18 cellular contexts compared by ENCODE assay signal in the genomic region with DNA sequence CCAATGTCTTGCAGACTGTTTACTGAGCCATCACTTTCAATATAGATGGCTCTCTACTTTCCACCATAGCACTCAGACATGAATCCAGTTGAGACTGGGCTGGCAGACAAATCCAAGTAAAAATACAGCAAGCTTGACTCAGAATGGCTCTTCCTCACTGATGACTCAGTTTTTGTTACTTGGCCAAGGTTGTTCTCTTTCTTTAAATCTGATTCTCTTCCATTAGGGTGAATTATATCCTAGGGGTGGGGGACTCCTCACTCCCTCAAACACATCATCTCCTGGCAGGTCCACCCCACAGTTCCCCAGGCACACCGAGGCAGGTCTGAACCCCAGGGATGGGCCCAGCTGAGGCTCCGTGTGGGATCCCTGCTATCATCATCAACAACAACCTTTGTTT.
DNase-seq lines count a peak whose midpoint lies in the region; ATAC-seq, FAIRE-seq and TF ChIP-seq lines count a peak whose summit lies in the region.
"Had no signal": no experiment of that assay in that cellular context is flagged by ENCODE, and none has a peak within 500 bp of the region (broad histone marks: within the 10 kb centered on the region; RNA-seq: fewer than 3 reads in every experiment).

No MANE protein-coding gene starts in this region.

- intact Hi-C loops in left lung (cut with DNase I) = no loop called here

- H3K9me3 ChIP-seq in left lung = no peaks in the 10 kb centered on the region
- H3K9me3 ChIP-seq: gastrocnemius medialis, suprapubic skin had no signal

- H3K27me3 ChIP-seq in bronchial epithelial cell (ENCODE audit: control insufficient read depth, insufficient read depth, low read length) (no peaks in the 10 kb centered on the region), left lung (no peaks in the 10 kb centered on the region)
- H3K27me3 ChIP-seq: gastrocnemius medialis, suprapubic skin had no signal

- H3K36me3 ChIP-seq in bronchial epithelial cell (ENCODE audit: control insufficient read depth, insufficient read depth, low read length) (no peaks in the 10 kb centered on the region), left lung (no peaks in the 10 kb centered on the region)
- H3K36me3 ChIP-seq: gastrocnemius medialis, suprapubic skin had no signal

- no peak overlapping the region for H3K4me3 ChIP-seq in bronchial epithelial cell (ENCODE audit: low read depth, low read length)
- no peak overlapping the region for H3K4me3 ChIP-seq in left lung
- no peak overlapping the region for H3K4me3 ChIP-seq in coronary artery
- H3K4me3 ChIP-seq: gastrocnemius medialis, PC-9, suprapubic skin had no signal

- peak; percentile 44 for DNase-seq in A172 (ENCODE audit: low spot score)
- DNase-seq in LHCN-M2 (ENCODE audit: low read depth) = peak; percentile 87
- DNase-seq in bronchial epithelial cell (ENCODE audit: low read depth) = peak; percentile 44
- no peak for DNase-seq in left lung
- no peak for DNase-seq in coronary artery (ENCODE audit: low spot score)
- no peak for DNase-seq in retina
- no peak for DNase-seq in NCI-H1092 (lab: John Stamatoyannopoulos, UW)
- DNase-seq in HuH-7.5 (ENCODE audit: low spot score) = no peak
- DNase-seq: activated CD4-positive, alpha-beta T cell treated with anti-CD3 and anti-CD28 coated beads, Interleukin-2, amount 50 U/mL, for 48 hours; activated effector memory CD4-positive, alpha-beta T cell treated with Interleukin-2 at 50 U/mL for 16 hours; Calu3; gastrocnemius medialis; kidney; PC-9; T-helper 2 cell had no signal

- ATAC-seq in left lung = peak; percentile 45
- ATAC-seq: gastrocnemius medialis had no signal

- H3K4me1 ChIP-seq in left lung = peaks cover 0 to 10% of the 10 kb centered on the region in 2 donors

- no peak for TF ChIP-seq CTCF in bronchial epithelial cell (IDR thresholded peaks at IDR 0.05; ENCODE audit: insufficient read depth, low read length, severe bottlenecking)
- TF ChIP-seq CTCF in left lung (IDR thresholded peaks at IDR 0.05) = no peak
- no peak for TF ChIP-seq CTCF in coronary artery (IDR thresholded peaks at IDR 0.05)

- H3K27ac ChIP-seq in left lung (no peak overlapping the region), coronary artery (no peak overlapping the region)
- H3K27ac ChIP-seq: 22Rv1, gastrocnemius medialis, PC-9, suprapubic skin had no signal

- FAIRE-seq in bronchial epithelial cell (lab: Jason Lieb, UNC) = no peak
- FAIRE-seq: colon, kidney had no signal

Comparison
In these comparisons a context has a peak if more than half of its experiments do, and no peak if none do; other contexts are left out.
1. DNase-seq: peak in A172 (single experiment), LHCN-M2 (single experiment) and bronchial epithelial cell (single experiment); none in left lung (0 of 2), coronary artery (single experiment), retina (single experiment), NCI-H1092 (single experiment) and HuH-7.5 (single experiment).